Comparison of ENCODE assay signal across 24 cellular contexts in genomic region chr2:113930448-113930847, GRCh38. TPM values are rescaled to one million over a fixed set of nuclear protein-coding genes. Genes with fewer than 3 reads are reported as not detected.
DNase-seq lines count a peak whose midpoint lies in the region; ATAC-seq and TF ChIP-seq lines count a peak whose summit lies in the region.
"Had no signal": no experiment of that assay in that cellular context is flagged by ENCODE, and none has a peak within 500 bp of the region (broad histone marks: within the 10 kb centered on the region; RNA-seq: fewer than 3 reads in every experiment).

No MANE protein-coding gene starts in this region.

- no peaks in the 10 kb centered on the region for H3K27me3 Mint-ChIP-seq in activated naive CD8-positive, alpha-beta T cell treated with anti-CD3 and anti-CD28 coated beads for 36 hours
- H3K27me3 Mint-ChIP-seq in activated naive CD8-positive, alpha-beta T cell treated with anti-CD3 and anti-CD28 coated beads, Interleukin-2, amount 50 U/mL, for 24 hours: no peaks in the 10 kb centered on the region
- H3K27me3 Mint-ChIP-seq in HFFc6 (ENCODE audit: insufficient read depth): no peaks in the 10 kb centered on the region
- no peaks in the 10 kb centered on the region for H3K27me3 Mint-ChIP-seq in activated T-helper 2 cell treated with anti-CD3 and anti-CD28 coated beads, Interferon-gamma antibody, Interleukin-2, Interleukin-4, amounts not matched to agents 10 μg/mL and 5 μg/mL and 100 μg/mL, durations not matched to agents 14 hours and 24 hours and 36 hours (ENCODE audit: low read depth)
- H3K27me3 Mint-ChIP-seq: central memory CD8-positive, alpha-beta T cell; stimulated activated memory B cell treated with anti-CD40 and anti-IgM and Interleukin-4, amounts not matched to agents 10 μg/mL and 1 μg/mL and 100 μg/mL, for 72 hours had no signal

- no peak for ATAC-seq in activated naive CD8-positive, alpha-beta T cell treated with anti-CD3 and anti-CD28 coated beads, Interleukin-2, amount 50 U/mL, for 24 hours
- ATAC-seq in GM21367 (IDR thresholded peaks at IDR 0.05; ENCODE audit: unreplicated experiment): no peak
- ATAC-seq: foreskin keratinocyte; lower lobe of right lung; stimulated activated memory B cell treated with anti-CD40 and anti-IgM and Interleukin-4, amounts not matched to agents 10 μg/mL and 1 μg/mL and 100 μg/mL, for 72 hours had no signal

- no peak for DNase-seq in activated naive CD8-positive, alpha-beta T cell treated with anti-CD3 and anti-CD28 coated beads for 36 hours
- no peak for DNase-seq in activated naive CD8-positive, alpha-beta T cell treated with anti-CD3 and anti-CD28 coated beads, Interleukin-2, amount 50 U/mL, for 24 hours
- DNase-seq in HFFc6: peak; percentile 12
- DNase-seq in fibroblast of peridontal ligament (ENCODE audit: extremely low read depth): peak; percentile 13
- DNase-seq in renal cortical epithelial cell (ENCODE audit: low read depth): peak; percentile 46
- DNase-seq in activated T-helper 2 cell treated with anti-CD3 and anti-CD28 coated beads, Interferon-gamma antibody, Interleukin-2, Interleukin-4, amounts not matched to agents 10 μg/mL and 5 μg/mL and 100 μg/mL, durations not matched to agents 14 hours and 24 hours and 36 hours (ENCODE audit: low spot score): no peak
- no peak for DNase-seq in AG20443 (ENCODE audit: low spot score)
- DNase-seq: activated CD4-positive, alpha-beta T cell treated with anti-CD3 and anti-CD28 coated beads for 1 hour; anterior cingulate cortex; DMS79 treated with DMSO at 0.1 percent for 48 hours; effector CD4-positive, alpha-beta T cell; erythroblast; foreskin keratinocyte; Kasumi-1; lower lobe of right lung; NCI-H187; NCI-H345; NCI-H82; occipital lobe; small intestine; stimulated activated CD4-positive, alpha-beta T cell treated with anti-CD3 and anti-CD28 coated beads, Interleukin-2, amount 100 ng/mL, for 24 hours had no signal

- H3K4me1 Mint-ChIP-seq in activated naive CD8-positive, alpha-beta T cell treated with anti-CD3 and anti-CD28 coated beads for 36 hours: peaks cover 28% of the 10 kb centered on the region
- H3K4me1 Mint-ChIP-seq in activated naive CD8-positive, alpha-beta T cell treated with anti-CD3 and anti-CD28 coated beads, Interleukin-2, amount 50 U/mL, for 24 hours: peaks cover 13% of the 10 kb centered on the region
- H3K4me1 Mint-ChIP-seq in HFFc6 (ENCODE audit: low read depth): peaks cover 10% of the 10 kb centered on the region; the same call in 1 of the 2 replicates
- H3K4me1 Mint-ChIP-seq in activated T-helper 2 cell treated with anti-CD3 and anti-CD28 coated beads, Interferon-gamma antibody, Interleukin-2, Interleukin-4, amounts not matched to agents 10 μg/mL and 5 μg/mL and 100 μg/mL, durations not matched to agents 14 hours and 24 hours and 36 hours (ENCODE audit: low read depth): peaks cover 19% of the 10 kb centered on the region

- peaks cover 3% of the 10 kb centered on the region for H3K9me3 Mint-ChIP-seq in activated naive CD8-positive, alpha-beta T cell treated with anti-CD3 and anti-CD28 coated beads for 36 hours
- H3K9me3 Mint-ChIP-seq in activated naive CD8-positive, alpha-beta T cell treated with anti-CD3 and anti-CD28 coated beads, Interleukin-2, amount 50 U/mL, for 24 hours: no peaks in the 10 kb centered on the region
- no peaks in the 10 kb centered on the region for H3K9me3 Mint-ChIP-seq in HFFc6
- H3K9me3 Mint-ChIP-seq in activated T-helper 2 cell treated with anti-CD3 and anti-CD28 coated beads, Interferon-gamma antibody, Interleukin-2, Interleukin-4, amounts not matched to agents 10 μg/mL and 5 μg/mL and 100 μg/mL, durations not matched to agents 14 hours and 24 hours and 36 hours: no peaks in the 10 kb centered on the region
- H3K9me3 Mint-ChIP-seq: central memory CD8-positive, alpha-beta T cell; stimulated activated memory B cell treated with anti-CD40 and anti-IgM and Interleukin-4, amounts not matched to agents 10 μg/mL and 1 μg/mL and 100 μg/mL, for 72 hours had no signal

- peak overlapping the region; percentile 48 for H3K27ac Mint-ChIP-seq in activated naive CD8-positive, alpha-beta T cell treated with anti-CD3 and anti-CD28 coated beads for 36 hours
- H3K27ac Mint-ChIP-seq in activated naive CD8-positive, alpha-beta T cell treated with anti-CD3 and anti-CD28 coated beads, Interleukin-2, amount 50 U/mL, for 24 hours: no peak overlapping the region
- H3K27ac Mint-ChIP-seq in HFFc6: peak overlapping the region; percentile 66
- H3K27ac Mint-ChIP-seq in activated T-helper 2 cell treated with anti-CD3 and anti-CD28 coated beads, Interferon-gamma antibody, Interleukin-2, Interleukin-4, amounts not matched to agents 10 μg/mL and 5 μg/mL and 100 μg/mL, durations not matched to agents 14 hours and 24 hours and 36 hours: no peak overlapping the region

- no peak overlapping the region for H3K4me3 Mint-ChIP-seq in activated naive CD8-positive, alpha-beta T cell treated with anti-CD3 and anti-CD28 coated beads for 36 hours
- no peak overlapping the region for H3K4me3 Mint-ChIP-seq in activated naive CD8-positive, alpha-beta T cell treated with anti-CD3 and anti-CD28 coated beads, Interleukin-2, amount 50 U/mL, for 24 hours
- no peak overlapping the region for H3K4me3 Mint-ChIP-seq in HFFc6
- no peak overlapping the region for H3K4me3 Mint-ChIP-seq in activated T-helper 2 cell treated with anti-CD3 and anti-CD28 coated beads, Interferon-gamma antibody, Interleukin-2, Interleukin-4, amounts not matched to agents 10 μg/mL and 5 μg/mL and 100 μg/mL, durations not matched to agents 14 hours and 24 hours and 36 hours (ENCODE audit: low read depth)
- H3K4me3 Mint-ChIP-seq: central memory CD8-positive, alpha-beta T cell; stimulated activated memory B cell treated with anti-CD40 and anti-IgM and Interleukin-4, amounts not matched to agents 10 μg/mL and 1 μg/mL and 100 μg/mL, for 72 hours had no signal

- TF ChIP-seq CTCF in HFFc6 (IDR thresholded peaks at IDR 0.05): no peak

- H3K36me3 Mint-ChIP-seq in activated naive CD8-positive, alpha-beta T cell treated with anti-CD3 and anti-CD28 coated beads for 36 hours: peaks cover 48% of the 10 kb centered on the region
- H3K36me3 Mint-ChIP-seq in activated naive CD8-positive, alpha-beta T cell treated with anti-CD3 and anti-CD28 coated beads, Interleukin-2, amount 50 U/mL, for 24 hours (ENCODE audit: low read depth): peaks cover 65% of the 10 kb centered on the region
- H3K36me3 Mint-ChIP-seq in HFFc6 (ENCODE audit: low read depth): peaks cover 52% of the 10 kb centered on the region
- peaks cover 74% of the 10 kb centered on the region for H3K36me3 Mint-ChIP-seq in activated T-helper 2 cell treated with anti-CD3 and anti-CD28 coated beads, Interferon-gamma antibody, Interleukin-2, Interleukin-4, amounts not matched to agents 10 μg/mL and 5 μg/mL and 100 μg/mL, durations not matched to agents 14 hours and 24 hours and 36 hours (ENCODE audit: low read depth)

- intact Hi-C loops in activated T-helper 2 cell treated with anti-CD3 and anti-CD28 coated beads, Interferon-gamma antibody, Interleukin-2, Interleukin-4, amounts not matched to agents 10 μg/mL and 5 μg/mL and 100 μg/mL, durations not matched to agents 14 hours and 24 hours and 36 hours (cut with micrococcal nuclease): no loop called here

RNA-seq across cellular contexts. Expression of gene ACTR3, which starts 40.6 kb away (rescaled TPM):
- total RNA-seq in activated naive CD8-positive, alpha-beta T cell treated with anti-CD3 and anti-CD28 coated beads for 36 hours: 100 to 1,000 TPM; 480 to 482 TPM
- total RNA-seq in HFFc6 (2021; fragmentation: NEBNext Ultra II Directional; extraction: Animal tissue kit (Norgen Biotek cat#: 25700)): 100 to 1,000 TPM; 562 to 663 (median 628) TPM
- total RNA-seq in renal cortical epithelial cell: 456 and 486 TPM in 2 replicates
- 521 and 530 TPM in 2 replicates for total RNA-seq in activated T-helper 2 cell treated with anti-CD3 and anti-CD28 coated beads, Interferon-gamma antibody, Interleukin-2, Interleukin-4, amounts not matched to agents 10 μg/mL and 5 μg/mL and 100 μg/mL, durations not matched to agents 14 hours and 24 hours and 36 hours

Comparison
In these comparisons a context has a peak if more than half of its experiments do, and no peak if none do; other contexts are left out.
1. H3K27ac Mint-ChIP-seq: peak in activated naive CD8-positive, alpha-beta T cell treated with anti-CD3 and anti-CD28 coated beads for 36 hours (single experiment) and HFFc6 (single experiment); none in activated naive CD8-positive, alpha-beta T cell treated with anti-CD3 and anti-CD28 coated beads, Interleukin-2, amount 50 U/mL, for 24 hours (single experiment) and activated T-helper 2 cell treated with anti-CD3 and anti-CD28 coated beads, Interferon-gamma antibody, Interleukin-2, Interleukin-4, amounts not matched to agents 10 μg/mL and 5 μg/mL and 100 μg/mL, durations not matched to agents 14 hours and 24 hours and 36 hours (single experiment).
2. DNase-seq: peak in HFFc6 (single experiment), fibroblast of peridontal ligament (single experiment) and renal cortical epithelial cell (single experiment); none in activated naive CD8-positive, alpha-beta T cell treated with anti-CD3 and anti-CD28 coated beads for 36 hours (single experiment), activated naive CD8-positive, alpha-beta T cell treated with anti-CD3 and anti-CD28 coated beads, Interleukin-2, amount 50 U/mL, for 24 hours (single experiment), activated T-helper 2 cell treated with anti-CD3 and anti-CD28 coated beads, Interferon-gamma antibody, Interleukin-2, Interleukin-4, amounts not matched to agents 10 μg/mL and 5 μg/mL and 100 μg/mL, durations not matched to agents 14 hours and 24 hours and 36 hours (single experiment) and AG20443 (single experiment).